In the genomic region with DNA sequence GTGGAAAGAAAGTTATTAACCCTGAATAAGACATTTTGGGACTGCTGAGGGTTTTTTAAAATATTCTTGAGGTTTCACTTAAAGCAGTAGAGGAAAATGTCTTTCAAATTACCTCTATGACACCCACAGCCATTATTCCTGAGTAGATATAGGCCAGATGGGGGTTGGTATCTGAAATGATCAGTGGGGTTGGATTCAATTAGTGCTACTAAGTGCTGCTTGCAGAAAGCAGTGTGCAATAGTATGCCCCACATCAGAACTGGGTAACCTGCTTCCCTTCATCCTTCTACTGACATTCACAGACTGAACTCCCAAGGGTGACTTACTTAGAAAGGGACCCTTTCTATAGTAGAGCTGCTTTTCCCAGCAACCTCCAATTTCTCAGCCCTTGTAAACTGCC, we compare ENCODE assay signal across 14 cellular contexts. TPM values are rescaled to one million over a fixed set of nuclear protein-coding genes. Genes with fewer than 3 reads are reported as not detected.
DNase-seq lines count a peak whose midpoint lies in the region; ATAC-seq, FAIRE-seq and TF ChIP-seq lines count a peak whose summit lies in the region.
"Had no signal": no experiment of that assay in that cellular context is flagged by ENCODE, and none has a peak within 500 bp of the region (broad histone marks: within the 10 kb centered on the region; RNA-seq: fewer than 3 reads in every experiment).

No MANE protein-coding gene starts in this region.

- TF ChIP-seq EP300 in stomach (IDR thresholded peaks at IDR 0.05) = no peak

- H3K36me3 ChIP-seq in adrenal gland (replicated peaks in 1 of 2) (no peaks in the 10 kb centered on the region), keratinocyte (ENCODE audit: control insufficient read depth in 2 of 2, extremely low read depth in 1 of 2, insufficient read depth in 2 of 2, low read length in 2 of 2) (no peaks in the 10 kb centered on the region), stomach (no peaks in the 10 kb centered on the region), SJCRH30 (no peaks in the 10 kb centered on the region)

- peak; percentile 20 for DNase-seq in HCEC 1CT
- no peak for DNase-seq in adrenal gland
- DNase-seq in keratinocyte (ENCODE audit: low read depth, low spot score) = no peak
- DNase-seq in stomach = no peak
- DNase-seq in stimulated activated effector memory CD8-positive, alpha-beta T cell treated with anti-CD3 and anti-CD28 coated beads, Interleukin-12 subunit alpha, Interleukin-12 subunit beta, amount 100 ng/mL, for 72 hours (ENCODE audit: low spot score in 2 of 2) = no peak
- no peak for DNase-seq in NCI-H128 (lab: John Stamatoyannopoulos, UW; ENCODE audit: unreplicated experiment)
- DNase-seq in SJCRH30 = no peak
- DNase-seq in NOMO-1 (lab: John Stamatoyannopoulos, UW; ENCODE audit: unreplicated experiment in 2 of 2) = no peak
- DNase-seq: activated B cell treated with CpG ODN at 0.5 μM for 24 hours, activated gamma-delta T cell, NCI-H187 treated with DMSO at 0.1 percent for 48 hours, NCI-H510A treated with DMSO at 0.1 percent for 48 hours had no signal

- FAIRE-seq in keratinocyte (lab: Jason Lieb, UNC) = no peak
- FAIRE-seq: frontal cortex had no signal

- no peaks in the 10 kb centered on the region for H3K9me1 ChIP-seq in keratinocyte (ENCODE audit: control insufficient read depth, extremely low read depth, insufficient read depth, low read length)

- no peaks in the 10 kb centered on the region for H3K4me1 Mint-ChIP-seq in stimulated activated effector memory CD8-positive, alpha-beta T cell treated with anti-CD3 and anti-CD28 coated beads, Interleukin-12 subunit alpha, Interleukin-12 subunit beta, amount 100 ng/mL, for 72 hours
- H3K4me1 Mint-ChIP-seq: activated B cell treated with CpG ODN at 0.5 μM for 24 hours had no signal

- TF ChIP-seq POLR2A in adrenal gland (IDR thresholded peaks at IDR 0.05) (no peak), stomach (IDR thresholded peaks at IDR 0.05) (no peak)

- H3K4me3 ChIP-seq in adrenal gland (no peak overlapping the region), keratinocyte (ENCODE audit: control insufficient read depth in 2 of 3, extremely low read depth in 1 of 3, insufficient read depth in 2 of 3, low read depth in 1 of 3, low read length in 3 of 3) (no peak overlapping the region), stomach (no peak overlapping the region), SJCRH30 (no peak overlapping the region)

- peak overlapping the region; percentile 50 for H2AFZ ChIP-seq in keratinocyte (ENCODE audit: control insufficient read depth, low read length)

- H3K27me3 ChIP-seq in adrenal gland = no peaks in the 10 kb centered on the region
- no peaks in the 10 kb centered on the region for H3K27me3 ChIP-seq in keratinocyte (ENCODE audit: control insufficient read depth, extremely low read depth, insufficient read depth, low read length)
- no peaks in the 10 kb centered on the region for H3K27me3 ChIP-seq in stomach
- H3K27me3 ChIP-seq in SJCRH30 = no peaks in the 10 kb centered on the region

- no peaks in the 10 kb centered on the region for H4K20me1 ChIP-seq in keratinocyte (ENCODE audit: control insufficient read depth, extremely low read depth, insufficient read depth, low read length)

- H3K36me3 Mint-ChIP-seq in stimulated activated effector memory CD8-positive, alpha-beta T cell treated with anti-CD3 and anti-CD28 coated beads, Interleukin-12 subunit alpha, Interleukin-12 subunit beta, amount 100 ng/mL, for 72 hours = no peaks in the 10 kb centered on the region

- H3K9me3 Mint-ChIP-seq in stimulated activated effector memory CD8-positive, alpha-beta T cell treated with anti-CD3 and anti-CD28 coated beads, Interleukin-12 subunit alpha, Interleukin-12 subunit beta, amount 100 ng/mL, for 72 hours = no peaks in the 10 kb centered on the region
- H3K9me3 Mint-ChIP-seq: activated B cell treated with CpG ODN at 0.5 μM for 24 hours had no signal

- H3K4me1 ChIP-seq in adrenal gland (replicated peaks in 1 of 2) = peaks cover 12 to 23% of the 10 kb centered on the region in 2 donors
- H3K4me1 ChIP-seq in keratinocyte (ENCODE audit: control insufficient read depth, extremely low read depth, insufficient read depth, low read length) = peaks cover 16% of the 10 kb centered on the region
- H3K4me1 ChIP-seq in stomach = peaks cover 0 to 14% (median 4%) of the 10 kb centered on the region in 4 donors
- peaks cover 7% of the 10 kb centered on the region for H3K4me1 ChIP-seq in SJCRH30

- H3K9ac ChIP-seq in keratinocyte (ENCODE audit: control insufficient read depth, extremely low read depth, insufficient read depth, low read length) = no peak overlapping the region

- dilution Hi-C loops in keratinocyte (cut with MboI; ENCODE audit: extremely low pct_ligation_motif_present, low sequenced_read_pairs) = no loop called here

- no peaks in the 10 kb centered on the region for H3K79me2 ChIP-seq in keratinocyte (ENCODE audit: control insufficient read depth, insufficient read depth, low read length)

- H3K4me2 ChIP-seq in keratinocyte (ENCODE audit: control insufficient read depth, extremely low read depth, insufficient read depth, low read depth, low read length) = no peak overlapping the region

- no peak for ATAC-seq in stimulated activated effector memory CD8-positive, alpha-beta T cell treated with anti-CD3 and anti-CD28 coated beads, Interleukin-12 subunit alpha, Interleukin-12 subunit beta, amount 100 ng/mL, for 72 hours

- no peak overlapping the region for H3K27ac Mint-ChIP-seq in stimulated activated effector memory CD8-positive, alpha-beta T cell treated with anti-CD3 and anti-CD28 coated beads, Interleukin-12 subunit alpha, Interleukin-12 subunit beta, amount 100 ng/mL, for 72 hours
- H3K27ac Mint-ChIP-seq: activated B cell treated with CpG ODN at 0.5 μM for 24 hours had no signal

- no peak for TF ChIP-seq CTCF in adrenal gland (IDR thresholded peaks at IDR 0.05)
- TF ChIP-seq CTCF in keratinocyte (optimal IDR thresholded peaks at IDR 0.05 in 1 of 3, IDR thresholded peaks at IDR 0.05 in 1 of 3, conservative IDR thresholded peaks at IDR 0.05 in 1 of 3; ENCODE audit: extremely low read depth in 1 of 3, insufficient read depth in 2 of 3, low read length in 3 of 3) = no peak
- TF ChIP-seq CTCF in stomach (IDR thresholded peaks at IDR 0.05) = no peak

- H3K9me3 ChIP-seq in adrenal gland (replicated peaks in 1 of 3) = no peaks in the 10 kb centered on the region
- no peaks in the 10 kb centered on the region for H3K9me3 ChIP-seq in keratinocyte (ENCODE audit: control insufficient read depth, low read depth, low read length)
- no peaks in the 10 kb centered on the region for H3K9me3 ChIP-seq in stomach
- H3K9me3 ChIP-seq in SJCRH30 (replicated peaks) = no peaks in the 10 kb centered on the region

- peak overlapping the region; percentile 5 to 84 (median 52) for H3K27ac ChIP-seq in adrenal gland
- H3K27ac ChIP-seq in keratinocyte (ENCODE audit: control insufficient read depth, insufficient read depth, low read length) = no peak overlapping the region
- peak overlapping the region in 4 of 5 donors; percentile 10 to 39 (median 22) for H3K27ac ChIP-seq in stomach
- H3K27ac ChIP-seq in SJCRH30 = no peak overlapping the region
- H3K27ac ChIP-seq: HL-60 had no signal

- intact Hi-C loops in adrenal gland (cut with DNase I) = no loop called here
- intact Hi-C loops in stomach (cut with DNase I; ENCODE audit: low total_unique reads) = no loop called here

- H3K4me3 Mint-ChIP-seq in stimulated activated effector memory CD8-positive, alpha-beta T cell treated with anti-CD3 and anti-CD28 coated beads, Interleukin-12 subunit alpha, Interleukin-12 subunit beta, amount 100 ng/mL, for 72 hours = no peak overlapping the region
- H3K4me3 Mint-ChIP-seq: activated B cell treated with CpG ODN at 0.5 μM for 24 hours had no signal

RNA-seq across cellular contexts. Expression of gene ETAA1, which starts 7.3 kb away (rescaled TPM):
- total RNA-seq in adrenal gland (10 to 100 TPM in 7 of 8 donors, 1 to 10 TPM in 1; 7.9 to 54.7 (median 24.1) TPM), stomach (10 to 100 TPM in 4 of 5 donors, 1 to 10 TPM in 1; 8.7 to 32.7 (median 17.5) TPM)
- polyA plus RNA-seq in adrenal gland (10 to 100 TPM; 15.6 to 25.9 (median 19.7) TPM), keratinocyte (5.5 to 11.5 TPM (median 6.4 TPM) in 3 replicates), stomach (1 to 10 TPM; 4.7 to 6.3 (median 4.8) TPM)
- 8.6 TPM for polyA plus RNA-seq in keratinocyte (2011; ENCODE audit: low read depth)
- polyA plus RNA-seq in keratinocyte (2011; cell fraction: cytosol; rRNA removed) = 4.0 and 8.3 TPM in 2 replicates
- 8.5 and 11.8 TPM in 2 replicates for polyA plus RNA-seq in keratinocyte (2011; cell fraction: nucleus; rRNA removed)
- 5.8 and 6.9 TPM in 2 replicates for polyA plus RNA-seq in keratinocyte (2012; ENCODE audit: low replicate concordance)
- 0.39 to 8.8 TPM (median 2.7 TPM) in 3 replicates for polyA minus RNA-seq in keratinocyte
- 5.6 TPM for polyA minus RNA-seq in keratinocyte (2011; cell fraction: cytosol; rRNA and poly(A)+ RNA removed)
- 3.2 and 7.0 TPM in 2 replicates for polyA minus RNA-seq in keratinocyte (2011; cell fraction: nucleus; rRNA and poly(A)+ RNA removed)
- 29.5 and 35.3 TPM in 2 replicates for total RNA-seq in SJCRH30 (2014; rRNA removed; shearing (Covaris generic))

Comparison
In these comparisons a context has a peak if more than half of its experiments do, and no peak if none do; other contexts are left out.
1. H3K27ac ChIP-seq: peak in adrenal gland (5 of 5) and stomach (4 of 5); none in keratinocyte (single experiment) and SJCRH30 (single experiment).